Comparison of ENCODE assay signal across 24 cellular contexts in the genomic region with DNA sequence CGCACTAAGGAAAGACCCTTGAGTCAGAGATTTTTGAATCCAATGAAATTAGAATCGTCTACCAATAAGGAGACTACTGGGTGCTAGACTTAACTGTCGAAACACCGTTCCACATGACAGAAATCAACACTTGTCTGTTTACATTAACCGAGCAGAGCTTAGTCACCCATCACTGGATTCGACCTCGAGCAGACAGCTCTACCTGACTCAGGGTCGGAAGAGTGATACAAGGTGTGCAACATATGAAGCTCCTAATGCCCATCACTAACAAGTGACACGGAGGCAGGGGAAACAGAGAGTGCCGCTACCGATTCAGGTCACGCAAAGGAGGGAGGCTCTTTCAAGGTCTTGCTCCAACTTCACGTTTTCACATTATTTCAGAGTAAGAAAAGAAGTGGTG.
"Had no signal": no experiment of that assay in that cellular context is flagged by ENCODE, and none has a peak within 500 bp of the region (broad histone marks: within the 10 kb centered on the region; RNA-seq: fewer than 3 reads in every experiment).

No MANE protein-coding gene starts in this region.

- H3K9me3 ChIP-seq: pancreas, right lobe of liver, stomach had no signal

- H3K36me3 Mint-ChIP-seq: activated naive CD8-positive, alpha-beta T cell treated with anti-CD3 and anti-CD28 coated beads, Interleukin-2, amount 10 ng/mL, durations not matched to agents 7 days and 5 days; WTC11 had no signal

- ATAC-seq: activated T-helper 17 cell treated with anti-CD3 and anti-CD28 coated beads, Interleukin-2, amount 50 U/mL, for 72 hours; foreskin keratinocyte; natural killer cell treated with Interleukin-12 subunit alpha and Interleukin-12 subunit beta and Interleukin-15 and Interleukin-18, amount 100 ng/mL, for 72 hours; pancreas; right lobe of liver; stimulated activated memory B cell treated with anti-CD40 and anti-IgM and Interleukin-4, amounts not matched to agents 10 μg/mL and 1 μg/mL and 100 μg/mL, for 72 hours; WTC11 had no signal

- DNase-seq: activated CD8-positive, alpha-beta memory T cell treated with anti-CD3 and anti-CD28 coated beads for 24 hours; activated CD8-positive, alpha-beta memory T cell treated with anti-CD3 and anti-CD28 coated beads, Interleukin-2, amount 50 U/mL, for 4 hours; activated naive CD8-positive, alpha-beta T cell treated with anti-CD3 and anti-CD28 coated beads, Interleukin-2, amount 10 ng/mL, durations not matched to agents 7 days and 5 days; activated T-cell treated with anti-CD3 and anti-CD28 coated beads, Interleukin-2, amount 50 U/mL, for 24 hours; amygdala; cerebellar nuclear complex; foreskin keratinocyte; glutamatergic neuron; hippocampal formation; left ventricle myocardium superior; midbrain; pancreas; stimulated activated CD4-positive, alpha-beta T cell treated with anti-CD3 and anti-CD28 coated beads, Interleukin-15, amount 100 ng/mL, for 24 hours; T-helper 1 cell; T-helper 9 cell had no signal

- H3K4me2 ChIP-seq: smooth muscle cell had no signal

- H3K4me1 Mint-ChIP-seq: activated T-helper 17 cell treated with anti-CD3 and anti-CD28 coated beads, Interleukin-2, amount 50 U/mL, for 72 hours; stimulated activated memory B cell treated with anti-CD40 and anti-IgM and Interleukin-4, amounts not matched to agents 10 μg/mL and 1 μg/mL and 100 μg/mL, for 72 hours had no signal

- H3K36me3 ChIP-seq: pancreas had no signal

- H3K9me3 Mint-ChIP-seq: activated naive CD8-positive, alpha-beta T cell treated with anti-CD3 and anti-CD28 coated beads, Interleukin-2, amount 10 ng/mL, durations not matched to agents 7 days and 5 days; activated T-cell treated with anti-CD3 and anti-CD28 coated beads, Interleukin-2, amount 50 U/mL, for 24 hours; activated T-helper 17 cell treated with anti-CD3 and anti-CD28 coated beads, Interleukin-2, amount 50 U/mL, for 72 hours; natural killer cell treated with Interleukin-12 subunit alpha and Interleukin-12 subunit beta and Interleukin-15 and Interleukin-18, amount 100 ng/mL, for 72 hours; stimulated activated memory B cell treated with anti-CD40 and anti-IgM and Interleukin-4, amounts not matched to agents 10 μg/mL and 1 μg/mL and 100 μg/mL, for 72 hours; type B pancreatic cell; WTC11 had no signal

- H3K27me3 Mint-ChIP-seq: activated naive CD8-positive, alpha-beta T cell treated with anti-CD3 and anti-CD28 coated beads, Interleukin-2, amount 10 ng/mL, durations not matched to agents 7 days and 5 days; activated T-cell treated with anti-CD3 and anti-CD28 coated beads, Interleukin-2, amount 50 U/mL, for 24 hours; activated T-helper 17 cell treated with anti-CD3 and anti-CD28 coated beads, Interleukin-2, amount 50 U/mL, for 72 hours; natural killer cell treated with Interleukin-12 subunit alpha and Interleukin-12 subunit beta and Interleukin-15 and Interleukin-18, amount 100 ng/mL, for 72 hours; stimulated activated memory B cell treated with anti-CD40 and anti-IgM and Interleukin-4, amounts not matched to agents 10 μg/mL and 1 μg/mL and 100 μg/mL, for 72 hours; type B pancreatic cell had no signal

- H3K4me3 Mint-ChIP-seq: activated naive CD8-positive, alpha-beta T cell treated with anti-CD3 and anti-CD28 coated beads, Interleukin-2, amount 10 ng/mL, durations not matched to agents 7 days and 5 days; activated T-cell treated with anti-CD3 and anti-CD28 coated beads, Interleukin-2, amount 50 U/mL, for 24 hours; activated T-helper 17 cell treated with anti-CD3 and anti-CD28 coated beads, Interleukin-2, amount 50 U/mL, for 72 hours; natural killer cell treated with Interleukin-12 subunit alpha and Interleukin-12 subunit beta and Interleukin-15 and Interleukin-18, amount 100 ng/mL, for 72 hours; stimulated activated memory B cell treated with anti-CD40 and anti-IgM and Interleukin-4, amounts not matched to agents 10 μg/mL and 1 μg/mL and 100 μg/mL, for 72 hours; type B pancreatic cell; WTC11 had no signal

- H3K27ac ChIP-seq: coronary artery, foreskin keratinocyte, pancreas, right lobe of liver had no signal

- H3K27me3 ChIP-seq: foreskin keratinocyte, pancreas, right lobe of liver, stomach had no signal

- H3K4me3 ChIP-seq: coronary artery, pancreas, right lobe of liver, smooth muscle cell, stomach had no signal

- H3K27ac Mint-ChIP-seq: activated naive CD8-positive, alpha-beta T cell treated with anti-CD3 and anti-CD28 coated beads, Interleukin-2, amount 10 ng/mL, durations not matched to agents 7 days and 5 days; activated T-cell treated with anti-CD3 and anti-CD28 coated beads, Interleukin-2, amount 50 U/mL, for 24 hours; activated T-helper 17 cell treated with anti-CD3 and anti-CD28 coated beads, Interleukin-2, amount 50 U/mL, for 72 hours; natural killer cell treated with Interleukin-12 subunit alpha and Interleukin-12 subunit beta and Interleukin-15 and Interleukin-18, amount 100 ng/mL, for 72 hours; stimulated activated memory B cell treated with anti-CD40 and anti-IgM and Interleukin-4, amounts not matched to agents 10 μg/mL and 1 μg/mL and 100 μg/mL, for 72 hours; type B pancreatic cell had no signal
